26 cellular contexts compared by ENCODE assay signal in genomic region chr22:41249442-41249841, GRCh38.
"Had no signal": no experiment of that assay in that cellular context is flagged by ENCODE, and none has a peak within 500 bp of the region (broad histone marks: within the 10 kb centered on the region; RNA-seq: fewer than 3 reads in every experiment).

No MANE protein-coding gene starts in this region.

- H3K27me3 ChIP-seq: hepatocyte, neural progenitor cell, pancreas, stomach, testis, thyroid gland, transverse colon, upper lobe of left lung, vagina had no signal

- H3K9me3 Mint-ChIP-seq: mesothelial cell of epicardium; naive B cell; natural killer cell; nephron progenitor cell; neural progenitor cell; stimulated activated naive B cell treated with anti-CD40 and anti-IgM and Interleukin-4, amounts not matched to agents 10 μg/mL and 1 μg/mL and 100 μg/mL, for 72 hours had no signal

- H2AFZ ChIP-seq: hepatocyte, neural progenitor cell had no signal

- H3K4me3 ChIP-seq: hepatocyte, lung, neural progenitor cell, pancreas, prostate gland, skin epidermis, stomach, testis, thyroid gland, transverse colon, upper lobe of left lung, vagina had no signal

- H3K36me3 ChIP-seq: neural progenitor cell had no signal

- H3K4me1 Mint-ChIP-seq: mesothelial cell of epicardium; natural killer cell; nephron progenitor cell; neural progenitor cell; stimulated activated naive B cell treated with anti-CD40 and anti-IgM and Interleukin-4, amounts not matched to agents 10 μg/mL and 1 μg/mL and 100 μg/mL, for 72 hours had no signal

- ATAC-seq: natural killer cell; stimulated activated naive B cell treated with anti-CD40 and anti-IgM and Interleukin-4, amounts not matched to agents 10 μg/mL and 1 μg/mL and 100 μg/mL, for 72 hours; stimulated activated naive CD8-positive, alpha-beta T cell treated with anti-CD3 and anti-CD28 coated beads, Interleukin-15, Interleukin-2, amounts not matched to agents 100 U/mL and 50 U/mL, for 24 hours had no signal

- H3K36me3 Mint-ChIP-seq: natural killer cell had no signal

- H3K27ac Mint-ChIP-seq: mesothelial cell of epicardium; naive B cell; natural killer cell; stimulated activated naive B cell treated with anti-CD40 and anti-IgM and Interleukin-4, amounts not matched to agents 10 μg/mL and 1 μg/mL and 100 μg/mL, for 72 hours had no signal

- DNase-seq: kidney glomerular epithelial cell; left cardiac atrium; mesendoderm; naive B cell; natural killer cell; nephron progenitor cell; retina; stimulated activated CD4-positive, alpha-beta T cell treated with anti-CD3 and anti-CD28 coated beads, Interleukin-12 subunit alpha, Interleukin-12 subunit beta, amount 100 ng/mL, for 4 hours; stimulated activated CD4-positive, alpha-beta T cell treated with anti-CD3 and anti-CD28 coated beads, Interleukin-15, amount 100 ng/mL, for 24 hours; stimulated activated CD4-positive, alpha-beta T cell treated with anti-CD3 and anti-CD28 coated beads, Interleukin-2, amount 100 ng/mL, for 24 hours; stimulated activated CD4-positive, alpha-beta T cell treated with anti-CD3 and anti-CD28 coated beads, Interleukin-4, amount 100 ng/mL, for 1 hour; stimulated activated naive B cell treated with anti-CD40 and anti-IgM and Interleukin-4, amounts not matched to agents 10 μg/mL and 1 μg/mL and 100 μg/mL, for 72 hours; stimulated activated naive CD8-positive, alpha-beta T cell treated with anti-CD3 and anti-CD28 coated beads, Interleukin-15, Interleukin-2, amounts not matched to agents 100 U/mL and 50 U/mL, for 24 hours; stomach; testis; thyroid gland; transverse colon; upper lobe of left lung had no signal

- H3K9ac ChIP-seq: neural progenitor cell had no signal

- H3K4me2 ChIP-seq: hepatocyte, neural progenitor cell had no signal

- H3K27ac ChIP-seq: hepatocyte, neural progenitor cell, pancreas, prostate gland, skin epidermis, stomach, testis, thyroid gland, transverse colon, upper lobe of left lung, vagina had no signal

- H3K27me3 Mint-ChIP-seq: naive B cell; stimulated activated naive B cell treated with anti-CD40 and anti-IgM and Interleukin-4, amounts not matched to agents 10 μg/mL and 1 μg/mL and 100 μg/mL, for 72 hours had no signal

- H3K9me3 ChIP-seq: pancreas, prostate gland, stomach, testis, thyroid gland, transverse colon, upper lobe of left lung, vagina had no signal

- H3K4me1 ChIP-seq: neural progenitor cell, pancreas, prostate gland, stomach, testis, thyroid gland, transverse colon, upper lobe of left lung, vagina had no signal

- H3K4me3 Mint-ChIP-seq: mesothelial cell of epicardium; naive B cell; natural killer cell; nephron progenitor cell; neural progenitor cell; stimulated activated naive B cell treated with anti-CD40 and anti-IgM and Interleukin-4, amounts not matched to agents 10 μg/mL and 1 μg/mL and 100 μg/mL, for 72 hours had no signal
